In genomic region chr1:179230251-179230650, GRCh38 we compare ENCODE assay signal across 8 cellular contexts. TPM values are rescaled to one million over a fixed set of nuclear protein-coding genes. Genes with fewer than 3 reads are reported as not detected.
DNase-seq lines count a peak whose midpoint lies in the region; ATAC-seq, FAIRE-seq and TF ChIP-seq lines count a peak whose summit lies in the region.

No MANE protein-coding gene starts in this region.

- H3K4me3 Mint-ChIP-seq in activated naive CD4-positive, alpha-beta T cell treated with anti-CD3 and anti-CD28 coated beads for 36 hours: peak overlapping the region; percentile 90
- H3K4me3 Mint-ChIP-seq in activated B cell treated with CpG ODN at 0.5 μM for 24 hours: peak overlapping the region; percentile 95

- FAIRE-seq in D721Med (lab: Jason Lieb, UNC): no peak

- TF ChIP-seq CTCF in activated B cell treated with CpG ODN at 0.5 μM for 24 hours (IDR thresholded peaks at IDR 0.05) (no peak), testis (IDR thresholded peaks at IDR 0.05) (no peak), D721Med (IDR thresholded peaks at IDR 0.05; ENCODE audit: insufficient read depth, missing control alignments) (no peak)

- H3K36me3 Mint-ChIP-seq in activated naive CD4-positive, alpha-beta T cell treated with anti-CD3 and anti-CD28 coated beads for 36 hours (ENCODE audit: low read depth): no peaks in the 10 kb centered on the region
- peaks cover 2% of the 10 kb centered on the region for H3K36me3 Mint-ChIP-seq in activated B cell treated with CpG ODN at 0.5 μM for 24 hours (ENCODE audit: low read depth)

- peak overlapping the region; percentile 72 for H3K27ac Mint-ChIP-seq in activated naive CD4-positive, alpha-beta T cell treated with anti-CD3 and anti-CD28 coated beads for 36 hours
- peak overlapping the region; percentile 78 for H3K27ac Mint-ChIP-seq in activated B cell treated with CpG ODN at 0.5 μM for 24 hours

- peaks cover 6% of the 10 kb centered on the region for H3K27me3 ChIP-seq in iPS-15b (ENCODE audit: control insufficient read depth, insufficient read depth, low read length)
- no peaks in the 10 kb centered on the region for H3K27me3 ChIP-seq in testis

- H3K27ac ChIP-seq in testis: peak overlapping the region in 1 of 2 donors; percentile 92

- no peaks in the 10 kb centered on the region for H3K9me3 Mint-ChIP-seq in activated naive CD4-positive, alpha-beta T cell treated with anti-CD3 and anti-CD28 coated beads for 36 hours
- no peaks in the 10 kb centered on the region for H3K9me3 Mint-ChIP-seq in activated B cell treated with CpG ODN at 0.5 μM for 24 hours

- CTCF ChIA-PET in activated naive CD4-positive, alpha-beta T cell treated with anti-CD3 and anti-CD28 coated beads for 36 hours (lab: Charles Lee): no interaction called here
- CTCF ChIA-PET in activated B cell treated with CpG ODN at 0.5 μM for 24 hours (lab: Charles Lee): no interaction called here

- POLR2A ChIA-PET in activated B cell treated with CpG ODN at 0.5 μM for 24 hours (lab: Charles Lee): interaction anchor here (0.8 to 1.1 kb wide), 3 partner anchors 63 to 148 kb away, joined by 3 to 4 read pairs (median 3); partner anchors contain the start of genes AXDND1, SOAT1 and TOR3A

- TF ChIP-seq POLR2A in testis (IDR thresholded peaks at IDR 0.05): no peak

- H3K4me3 ChIP-seq in iPS-15b (ENCODE audit: low read depth, low read length) (peak overlapping the region; percentile 67), testis (peak overlapping the region; percentile 84 to 99)

- no peaks in the 10 kb centered on the region for H3K27me3 Mint-ChIP-seq in activated naive CD4-positive, alpha-beta T cell treated with anti-CD3 and anti-CD28 coated beads for 36 hours (ENCODE audit: low read depth)
- no peaks in the 10 kb centered on the region for H3K27me3 Mint-ChIP-seq in activated B cell treated with CpG ODN at 0.5 μM for 24 hours

- peaks cover 4% of the 10 kb centered on the region for H3K4me1 ChIP-seq in iPS-15b (ENCODE audit: control insufficient read depth, insufficient read depth, low read length)
- peaks cover 9% of the 10 kb centered on the region for H3K4me1 ChIP-seq in testis

- no peak for DNase-seq in activated naive CD4-positive, alpha-beta T cell treated with anti-CD3 and anti-CD28 coated beads for 36 hours
- DNase-seq in activated naive CD4-positive, alpha-beta T cell (lab: John Stamatoyannopoulos, UW): no peak
- DNase-seq in activated B cell treated with CpG ODN at 0.5 μM for 24 hours (no peak), testis (no peak), D721Med (ENCODE audit: insufficient read length, low spot score) (no peak), NCI-H2107 (lab: John Stamatoyannopoulos, UW) (no peak)

- H3K4me1 Mint-ChIP-seq in activated naive CD4-positive, alpha-beta T cell treated with anti-CD3 and anti-CD28 coated beads for 36 hours (ENCODE audit: low read depth): peaks cover 31% of the 10 kb centered on the region
- H3K4me1 Mint-ChIP-seq in activated B cell treated with CpG ODN at 0.5 μM for 24 hours: peaks cover 23% of the 10 kb centered on the region

- ATAC-seq in activated B cell treated with CpG ODN at 0.5 μM for 24 hours (ENCODE audit: low read depth): no peak
- ATAC-seq in GM19455 (IDR thresholded peaks at IDR 0.05; ENCODE audit: unreplicated experiment): no peak

- H3K9me3 ChIP-seq in iPS-15b (ENCODE audit: control insufficient read depth, insufficient read depth, low read length): no peaks in the 10 kb centered on the region
- H3K9me3 ChIP-seq in testis: no peaks in the 10 kb centered on the region

- intact Hi-C loops in activated naive CD4-positive, alpha-beta T cell treated with anti-CD3 and anti-CD28 coated beads for 36 hours (cut with micrococcal nuclease): loop anchor here (1.0 kb wide), 1 partner anchor 149 kb away; no protein-coding TSS in a partner anchor
- intact Hi-C loops in activated B cell treated with CpG ODN at 0.5 μM for 24 hours (cut with micrococcal nuclease): no loop called here
- intact Hi-C loops in testis (cut with DNase I; ENCODE audit: low total_unique reads): no loop called here

- no peak overlapping the region for H3K9ac ChIP-seq in iPS-15b (ENCODE audit: low read depth, low read length)

- 42% methylated on average over 5 of the region's 5 CpGs for WGBS in testis, 2 donors

- no peaks in the 10 kb centered on the region for H3K36me3 ChIP-seq in iPS-15b (ENCODE audit: control insufficient read depth, insufficient read depth, low read length)
- H3K36me3 ChIP-seq in testis (ENCODE audit: low read depth, missing control alignments): no peaks in the 10 kb centered on the region

RNA-seq across cellular contexts. Expression of gene ABL2, which starts 0.8 kb away (rescaled TPM):
- total RNA-seq in activated naive CD4-positive, alpha-beta T cell treated with anti-CD3 and anti-CD28 coated beads for 36 hours: 1 to 10 TPM; 8.1 TPM
- 15.2 and 15.6 TPM in 2 replicates for total RNA-seq in activated B cell treated with CpG ODN at 0.5 μM for 24 hours
- 10 to 100 TPM; 21.9 to 22.9 TPM for total RNA-seq in testis
- 12.4 TPM for polyA plus RNA-seq in testis (ENCODE audit: insufficient read depth, low read depth, low replicate concordance)
